Comparison of ENCODE assay signal across 13 cellular contexts in genomic region chr3:114081022-114081421, GRCh38.
"Had no signal": no experiment of that assay in that cellular context is flagged by ENCODE, and none has a peak within 500 bp of the region (broad histone marks: within the 10 kb centered on the region; RNA-seq: fewer than 3 reads in every experiment).

No MANE protein-coding gene starts in this region.

- H3K9me3 ChIP-seq: tibial artery had no signal

- ATAC-seq: natural killer cell treated with Interleukin-12 subunit alpha and Interleukin-12 subunit beta and Interleukin-15 and Interleukin-18, amount 100 ng/mL, for 72 hours; stimulated activated naive B cell treated with anti-CD40 and anti-IgM and Interleukin-4, amounts not matched to agents 10 μg/mL and 1 μg/mL and 100 μg/mL, for 72 hours had no signal

- H3K27me3 ChIP-seq: tibial artery had no signal

- H3K4me3 ChIP-seq: tibial artery had no signal

- DNase-seq: activated CD4-positive, alpha-beta T cell treated with anti-CD3 and anti-CD28 coated beads, Interleukin-2, amount 50 U/mL, for 4 hours; activated CD4-positive, CD25-positive, alpha-beta regulatory T cell treated with anti-CD3 and anti-CD28 coated beads, Interleukin-2, amount 50 U/mL, for 72 hours; activated naive CD4-positive, alpha-beta T cell treated with anti-CD3 and anti-CD28 coated beads, Interleukin-2, amount 10 ng/mL, durations not matched to agents 7 days and 5 days; activated T-cell treated with anti-CD3 and anti-CD28 coated beads for 4 hours; hippocampal formation; kidney glomerular epithelial cell; nucleus accumbens; posterior cingulate gyrus; retina; stimulated activated CD4-positive, alpha-beta T cell treated with anti-CD3 and anti-CD28 coated beads, Interleukin-2, amount 100 ng/mL, for 48 hours; stimulated activated naive B cell treated with anti-CD40 and anti-IgM and Interleukin-4, amounts not matched to agents 10 μg/mL and 1 μg/mL and 100 μg/mL, for 72 hours; tibial artery had no signal
